ENCODE assay signal across 10 cellular contexts in genomic region chr4:161486454-161486853, GRCh38.
"Had no signal": no experiment of that assay in that cellular context is flagged by ENCODE, and none has a peak within 500 bp of the region (broad histone marks: within the 10 kb centered on the region; RNA-seq: fewer than 3 reads in every experiment).

No MANE protein-coding gene starts in this region.

- ATAC-seq: activated CD8-positive, alpha-beta T cell treated with anti-CD3 and anti-CD28 coated beads for 36 hours; body of pancreas; stimulated activated naive CD8-positive, alpha-beta T cell treated with anti-CD3 and anti-CD28 coated beads, Interleukin-15, Interleukin-2, amounts not matched to agents 100 U/mL and 50 U/mL, for 24 hours had no signal

- DNase-seq: activated CD4-positive, alpha-beta T cell treated with anti-CD3 and anti-CD28 coated beads, Interleukin-2, amount 10 ng/mL, durations not matched to agents 24 days and 14 days; activated CD8-positive, alpha-beta T cell treated with anti-CD3 and anti-CD28 coated beads for 36 hours; activated naive CD4-positive, alpha-beta T cell treated with anti-CD3 and anti-CD28 coated beads for 36 hours; activated T-cell treated with anti-CD3 and anti-CD28 coated beads, Interleukin-2, amount 50 U/mL, for 1 hour; body of pancreas; stimulated activated CD4-positive, alpha-beta T cell treated with anti-CD3 and anti-CD28 coated beads, Interleukin-2, amount 100 ng/mL, for 24 hours; stimulated activated naive CD8-positive, alpha-beta T cell treated with anti-CD3 and anti-CD28 coated beads, Interleukin-15, Interleukin-2, amounts not matched to agents 100 U/mL and 50 U/mL, for 24 hours; substantia nigra had no signal

- H3K4me3 ChIP-seq: body of pancreas, right atrium auricular region, tibial nerve had no signal
